ENCODE assay signal across 1 cellular context in genomic region chr12:120469450-120470149, GRCh38.
TF ChIP-seq lines count a peak whose summit lies in the region.

Gene SRSF9, minus strand, starts transcription at chr12:120469748. Its CDS starts 139 bp downstream, at chr12:120469609.

TF ChIP-seq in GM12878, 131 proteins besides CTCF, POLR2A, EP300 and RAD21 (continued from another document):
- 0 out of 2 replicates have a peak, but pooled peaks have one; percentile 10 for TF ChIP-seq ZNF592 (IDR thresholded peaks at IDR 0.05)
